In the genomic region with DNA sequence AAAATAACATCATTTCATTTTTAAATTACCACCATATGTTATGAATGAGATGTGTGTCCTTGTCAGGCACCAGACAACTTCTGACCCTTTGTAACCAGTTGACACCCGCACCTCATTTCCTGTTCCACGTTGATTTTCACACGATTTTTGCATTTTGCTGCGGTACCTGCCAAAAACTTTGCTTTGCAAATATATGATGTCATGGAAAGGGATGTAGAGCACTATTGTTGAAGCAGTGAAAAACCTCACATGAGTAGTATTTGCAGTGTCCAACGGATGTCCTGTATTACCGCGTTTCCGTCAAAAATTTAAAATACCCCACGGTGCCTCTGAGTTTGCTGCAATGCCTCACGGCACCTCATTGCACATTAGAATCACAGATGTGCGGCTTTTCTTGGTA, we compare ENCODE assay signal across 11 cellular contexts.
A peak's percentile ranks its signal among the peaks of the same experiment; 100 is the strongest.
DNase-seq lines count a peak whose midpoint lies in the region; ATAC-seq and TF ChIP-seq lines count a peak whose summit lies in the region.
"Had no signal": no experiment of that assay in that cellular context is flagged by ENCODE, and none has a peak within 500 bp of the region (broad histone marks: within the 10 kb centered on the region; RNA-seq: fewer than 3 reads in every experiment).

No MANE protein-coding gene starts in this region.

- no peaks in the 10 kb centered on the region for H3K9me3 ChIP-seq in ascending aorta
- H3K9me3 ChIP-seq in colonic mucosa: no peaks in the 10 kb centered on the region
- no peaks in the 10 kb centered on the region for H3K9me3 ChIP-seq in uterus
- H3K9me3 ChIP-seq: neutrophil had no signal

- DNase-seq in GM10248 (ENCODE audit: extremely low spot score) (peak; percentile 27), ascending aorta (ENCODE audit: low spot score in 2 of 2) (no peak), colonic mucosa (no peak), Ammon's horn (ENCODE audit: low spot score) (no peak), cerebellum (ENCODE audit: low spot score) (no peak), uterus (no peak)
- DNase-seq: NCI-H1105 had no signal

- ATAC-seq in GM19397 (IDR thresholded peaks at IDR 0.05; ENCODE audit: unreplicated experiment) (peak; percentile 90), HG02973 (IDR thresholded peaks at IDR 0.05; ENCODE audit: unreplicated experiment) (peak; percentile 87)
- ATAC-seq: Panc1 had no signal

- peaks cover 5 to 11% of the 10 kb centered on the region in 2 donors for H3K36me3 ChIP-seq in ascending aorta
- no peaks in the 10 kb centered on the region for H3K36me3 ChIP-seq in colonic mucosa
- no peaks in the 10 kb centered on the region for H3K36me3 ChIP-seq in uterus
- H3K36me3 ChIP-seq: neutrophil had no signal

- H3K4me3 ChIP-seq in ascending aorta (no peak overlapping the region), colonic mucosa (no peak overlapping the region), uterus (no peak overlapping the region)

- CTCF ChIA-PET in GM10248 (lab: Yijun Ruan, JAX): no interaction called here

- no peak overlapping the region for H3K9ac ChIP-seq in colonic mucosa (ENCODE audit: low read depth in 2 of 2, low read length in 2 of 2)

- H3K4me1 ChIP-seq in ascending aorta (peaks cover 0 to 10% of the 10 kb centered on the region in 2 donors), colonic mucosa (no peaks in the 10 kb centered on the region), uterus (no peaks in the 10 kb centered on the region)

- intact Hi-C loops in ascending aorta (cut with DNase I) (no loop called here), colonic mucosa (cut with DNase I) (no loop called here), uterus (cut with DNase I; ENCODE audit: low total_unique reads) (no loop called here)

- TF ChIP-seq POLR2A in uterus (IDR thresholded peaks at IDR 0.05): no peak

- H3K27ac ChIP-seq in ascending aorta: peak overlapping the region; percentile 28 to 54
- no peak overlapping the region for H3K27ac ChIP-seq in colonic mucosa
- H3K27ac ChIP-seq in uterus: no peak overlapping the region
- H3K27ac ChIP-seq: neutrophil had no signal

- POLR2A ChIA-PET in GM10248 (lab: Yijun Ruan, JAX): no interaction called here

- no peak for TF ChIP-seq CTCF in GM10248 (IDR thresholded peaks at IDR 0.05; ENCODE audit: control extremely low read depth, extremely low read depth, low read depth, missing control alignments)
- TF ChIP-seq CTCF in ascending aorta (IDR thresholded peaks at IDR 0.05): no peak
- TF ChIP-seq CTCF in colonic mucosa (IDR thresholded peaks at IDR 0.05): no peak
- no peak for TF ChIP-seq CTCF in uterus (IDR thresholded peaks at IDR 0.05)

- no peaks in the 10 kb centered on the region for H3K27me3 ChIP-seq in ascending aorta
- H3K27me3 ChIP-seq in colonic mucosa: no peaks in the 10 kb centered on the region
- H3K27me3 ChIP-seq in uterus: no peaks in the 10 kb centered on the region
- H3K27me3 ChIP-seq: neutrophil had no signal

Comparison
In these comparisons a context has a peak if more than half of its experiments do, and no peak if none do; other contexts are left out.
1. H3K27ac ChIP-seq: peak in ascending aorta (2 of 2); none in colonic mucosa (single experiment) and uterus (0 of 2).